In the genomic region with DNA sequence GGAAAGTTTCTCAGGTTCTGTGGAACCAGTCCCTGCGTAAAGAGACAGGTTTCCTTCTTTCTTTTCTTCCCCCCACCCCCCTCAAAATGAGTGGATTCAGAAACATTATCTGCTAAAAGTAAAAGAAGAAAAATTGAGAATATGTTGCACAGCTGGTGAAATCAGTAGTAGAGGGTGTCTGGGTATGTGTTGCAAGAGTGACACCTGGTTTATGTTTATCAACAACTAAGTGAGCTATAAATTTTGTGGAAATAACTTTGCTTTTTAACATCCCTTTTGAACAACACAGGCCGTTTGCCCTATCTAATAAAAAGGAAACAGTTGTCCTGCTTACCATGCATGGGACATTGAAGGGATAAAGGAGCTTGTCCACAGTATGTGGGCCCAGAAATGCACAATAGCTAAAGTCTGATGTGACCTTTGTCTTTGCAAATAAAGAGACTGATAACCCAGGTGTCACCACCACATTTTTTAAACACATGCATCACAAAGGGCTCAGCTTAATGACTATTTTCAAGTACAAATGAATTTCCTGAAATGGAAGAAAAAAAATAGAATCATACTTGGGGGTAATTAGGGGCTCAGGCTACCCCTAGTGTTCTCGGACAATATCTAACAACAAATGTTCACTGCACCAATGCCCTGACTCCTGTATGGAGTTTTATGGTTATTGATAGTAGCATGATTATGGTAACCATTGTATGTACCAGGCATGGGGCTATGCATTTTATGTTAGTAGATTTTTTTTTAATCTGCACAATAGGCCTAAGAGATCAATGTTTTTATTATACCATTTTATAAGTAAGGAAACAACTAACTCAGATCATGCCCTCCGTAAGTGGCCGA, we compare ENCODE assay signal across 1 cellular context.
TF ChIP-seq lines count a peak whose summit lies in the region.

No MANE protein-coding gene starts in this region.

TF ChIP-seq in HepG2, 621 proteins besides CTCF, POLR2A, EP300 and RAD21 (continued from another document and continues in another):
- TF ChIP-seq, protein P1, sequence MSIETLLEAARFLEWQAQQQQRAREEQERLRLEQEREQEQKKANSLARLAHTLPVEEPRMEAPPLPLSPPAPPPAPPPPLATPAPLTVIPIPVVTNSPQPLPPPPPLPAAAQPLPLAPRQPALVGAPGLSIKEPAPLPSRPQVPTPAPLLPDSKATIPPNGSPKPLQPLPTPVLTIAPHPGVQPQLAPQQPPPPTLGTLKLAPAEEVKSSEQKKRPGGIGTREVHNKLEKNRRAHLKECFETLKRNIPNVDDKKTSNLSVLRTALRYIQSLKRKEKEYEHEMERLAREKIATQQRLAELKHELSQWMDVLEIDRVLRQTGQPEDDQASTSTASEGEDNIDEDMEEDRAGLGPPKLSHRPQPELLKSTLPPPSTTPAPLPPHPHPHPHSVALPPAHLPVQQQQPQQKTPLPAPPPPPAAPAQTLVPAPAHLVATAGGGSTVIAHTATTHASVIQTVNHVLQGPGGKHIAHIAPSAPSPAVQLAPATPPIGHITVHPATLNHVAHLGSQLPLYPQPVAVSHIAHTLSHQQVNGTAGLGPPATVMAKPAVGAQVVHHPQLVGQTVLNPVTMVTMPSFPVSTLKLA (IDR thresholded peaks at IDR 0.05) = no peak
- TF ChIP-seq ZNF674 (CRISPR knock-in tag; IDR thresholded peaks at IDR 0.05; ENCODE audit: low read depth) (no peak), DZIP1 (CRISPR knock-in tag; IDR thresholded peaks at IDR 0.05) (no peak), ZNF296 (CRISPR knock-in tag; conservative IDR thresholded peaks at IDR 0.05) (no peak), SNAPC5 (CRISPR knock-in tag; IDR thresholded peaks at IDR 0.05; ENCODE audit: borderline replicate concordance) (no peak; the same call in 1 of the 2 replicates), ZNF124 (CRISPR knock-in tag; IDR thresholded peaks at IDR 0.05) (no peak), HOXA7 (CRISPR knock-in tag; IDR thresholded peaks at IDR 0.05) (no peak), GABPA (IDR thresholded peaks at IDR 0.05; ENCODE audit: low read depth, low read length) (no peak), GABPA (CRISPR knock-in tag; IDR thresholded peaks at IDR 0.05; ENCODE audit: low read depth) (no peak), SALL1 (CRISPR knock-in tag; IDR thresholded peaks at IDR 0.05) (peak; percentile 71; the same call in 1 of the 2 replicates), PHF21A (CRISPR knock-in tag; IDR thresholded peaks at IDR 0.05) (peak; percentile 88), PBX2 (CRISPR knock-in tag; IDR thresholded peaks at IDR 0.05) (no peak), ZNF781 (CRISPR knock-in tag; IDR thresholded peaks at IDR 0.05; ENCODE audit: borderline replicate concordance, not compliant biosample characterization) (no peak), SP1 (IDR thresholded peaks at IDR 0.05) (no peak), SP1 (CRISPR knock-in tag; IDR thresholded peaks at IDR 0.05) (no peak), FUBP1 (CRISPR knock-in tag; IDR thresholded peaks at IDR 0.05; ENCODE audit: borderline replicate concordance) (no peak), ZFAT (CRISPR knock-in tag; conservative IDR thresholded peaks at IDR 0.05) (no peak), SIX1 (CRISPR knock-in tag; IDR thresholded peaks at IDR 0.05; ENCODE audit: borderline replicate concordance) (peak; percentile 71; the same call in 1 of the 2 replicates), KLF15 (CRISPR knock-in tag; IDR thresholded peaks at IDR 0.05; ENCODE audit: borderline replicate concordance) (no peak), SP5 (CRISPR knock-in tag; IDR thresholded peaks at IDR 0.05; ENCODE audit: borderline replicate concordance, low read depth) (peak; percentile 18; the same call in 1 of the 2 replicates), ZSCAN21 (CRISPR knock-in tag; IDR thresholded peaks at IDR 0.05; ENCODE audit: borderline replicate concordance) (no peak), AKNA (CRISPR knock-in tag; IDR thresholded peaks at IDR 0.05; ENCODE audit: borderline replicate concordance) (no peak), ZFP36L1 (CRISPR knock-in tag; IDR thresholded peaks at IDR 0.05) (peak; percentile 44; the same call in 1 of the 2 replicates), DNMT3B (CRISPR knock-in tag; conservative IDR thresholded peaks at IDR 0.05) (no peak), ZNF782 (CRISPR knock-in tag; IDR thresholded peaks at IDR 0.05; ENCODE audit: borderline replicate concordance) (no peak), KDM2A (CRISPR knock-in tag; IDR thresholded peaks at IDR 0.05; ENCODE audit: borderline replicate concordance, low read depth) (no peak), ARHGAP35 (CRISPR knock-in tag; IDR thresholded peaks at IDR 0.05; ENCODE audit: borderline replicate concordance) (no peak), TOE1 (CRISPR knock-in tag; IDR thresholded peaks at IDR 0.05) (peak; percentile 76; the same call in 1 of the 2 replicates), ZNF12 (CRISPR knock-in tag; IDR thresholded peaks at IDR 0.05) (peak; percentile 13; the same call in 1 of the 2 replicates), ZNF232 (CRISPR knock-in tag; IDR thresholded peaks at IDR 0.05; ENCODE audit: borderline replicate concordance) (no peak), SNAPC2 (CRISPR knock-in tag; IDR thresholded peaks at IDR 0.05) (peak; percentile 61; the same call in 1 of the 2 replicates)
- TF ChIP-seq, protein P2, sequence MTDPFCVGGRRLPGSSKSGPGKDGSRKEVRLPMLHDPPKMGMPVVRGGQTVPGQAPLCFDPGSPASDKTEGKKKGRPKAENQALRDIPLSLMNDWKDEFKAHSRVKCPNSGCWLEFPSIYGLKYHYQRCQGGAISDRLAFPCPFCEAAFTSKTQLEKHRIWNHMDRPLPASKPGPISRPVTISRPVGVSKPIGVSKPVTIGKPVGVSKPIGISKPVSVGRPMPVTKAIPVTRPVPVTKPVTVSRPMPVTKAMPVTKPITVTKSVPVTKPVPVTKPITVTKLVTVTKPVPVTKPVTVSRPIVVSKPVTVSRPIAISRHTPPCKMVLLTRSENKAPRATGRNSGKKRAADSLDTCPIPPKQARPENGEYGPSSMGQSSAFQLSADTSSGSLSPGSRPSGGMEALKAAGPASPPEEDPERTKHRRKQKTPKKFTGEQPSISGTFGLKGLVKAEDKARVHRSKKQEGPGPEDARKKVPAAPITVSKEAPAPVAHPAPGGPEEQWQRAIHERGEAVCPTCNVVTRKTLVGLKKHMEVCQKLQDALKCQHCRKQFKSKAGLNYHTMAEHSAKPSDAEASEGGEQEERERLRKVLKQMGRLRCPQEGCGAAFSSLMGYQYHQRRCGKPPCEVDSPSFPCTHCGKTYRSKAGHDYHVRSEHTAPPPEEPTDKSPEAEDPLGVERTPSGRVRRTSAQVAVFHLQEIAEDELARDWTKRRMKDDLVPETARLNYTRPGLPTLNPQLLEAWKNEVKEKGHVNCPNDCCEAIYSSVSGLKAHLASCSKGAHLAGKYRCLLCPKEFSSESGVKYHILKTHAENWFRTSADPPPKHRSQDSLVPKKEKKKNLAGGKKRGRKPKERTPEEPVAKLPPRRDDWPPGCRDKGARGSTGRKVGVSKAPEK (CRISPR knock-in tag; IDR thresholded peaks at IDR 0.05; ENCODE audit: borderline replicate concordance) = no peak
- TF ChIP-seq, protein P3, sequence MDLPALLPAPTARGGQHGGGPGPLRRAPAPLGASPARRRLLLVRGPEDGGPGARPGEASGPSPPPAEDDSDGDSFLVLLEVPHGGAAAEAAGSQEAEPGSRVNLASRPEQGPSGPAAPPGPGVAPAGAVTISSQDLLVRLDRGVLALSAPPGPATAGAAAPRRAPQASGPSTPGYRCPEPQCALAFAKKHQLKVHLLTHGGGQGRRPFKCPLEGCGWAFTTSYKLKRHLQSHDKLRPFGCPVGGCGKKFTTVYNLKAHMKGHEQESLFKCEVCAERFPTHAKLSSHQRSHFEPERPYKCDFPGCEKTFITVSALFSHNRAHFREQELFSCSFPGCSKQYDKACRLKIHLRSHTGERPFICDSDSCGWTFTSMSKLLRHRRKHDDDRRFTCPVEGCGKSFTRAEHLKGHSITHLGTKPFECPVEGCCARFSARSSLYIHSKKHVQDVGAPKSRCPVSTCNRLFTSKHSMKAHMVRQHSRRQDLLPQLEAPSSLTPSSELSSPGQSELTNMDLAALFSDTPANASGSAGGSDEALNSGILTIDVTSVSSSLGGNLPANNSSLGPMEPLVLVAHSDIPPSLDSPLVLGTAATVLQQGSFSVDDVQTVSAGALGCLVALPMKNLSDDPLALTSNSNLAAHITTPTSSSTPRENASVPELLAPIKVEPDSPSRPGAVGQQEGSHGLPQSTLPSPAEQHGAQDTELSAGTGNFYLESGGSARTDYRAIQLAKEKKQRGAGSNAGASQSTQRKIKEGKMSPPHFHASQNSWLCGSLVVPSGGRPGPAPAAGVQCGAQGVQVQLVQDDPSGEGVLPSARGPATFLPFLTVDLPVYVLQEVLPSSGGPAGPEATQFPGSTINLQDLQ (CRISPR knock-in tag; IDR thresholded peaks at IDR 0.05) = no peak
